In genomic region chr3:23888617-23889228, GRCh38 we compare ENCODE assay signal across 8 cellular contexts. TPM values are rescaled to one million over a fixed set of nuclear protein-coding genes. Genes with fewer than 3 reads are reported as not detected.
DNase-seq lines count a peak whose midpoint lies in the region; ATAC-seq, FAIRE-seq and TF ChIP-seq lines count a peak whose summit lies in the region.

No MANE protein-coding gene starts in this region.

- H3K27ac ChIP-seq in endothelial cell of umbilical vein (ENCODE audit: insufficient read depth, low read depth, low read length): no peak overlapping the region
- H3K27ac ChIP-seq in osteoblast (ENCODE audit: low read depth, low read length): no peak overlapping the region

- DNase-seq in NCI-H748 treated with DMSO at 0.1 percent for 48 hours (lab: John Stamatoyannopoulos, UW): peak; percentile 4
- DNase-seq in endothelial cell of umbilical vein (ENCODE audit: low read depth, low spot score): peak; percentile 79
- no peak for DNase-seq in osteoblast (ENCODE audit: insufficient read length, low spot score, missing footprints)
- DNase-seq in NCI-H146 (lab: John Stamatoyannopoulos, UW): no peak
- DNase-seq in stimulated activated CD4-positive, alpha-beta T cell treated with anti-CD3 and anti-CD28 coated beads, Interleukin-15, amount 100 ng/mL, for 24 hours: no peak

- H3K27me3 ChIP-seq in endothelial cell of umbilical vein (ENCODE audit: control insufficient read depth in 2 of 2, insufficient read depth in 2 of 2, low read length in 2 of 2): no peaks in the 10 kb centered on the region
- H3K27me3 ChIP-seq in osteoblast (ENCODE audit: insufficient read depth, low read length): no peaks in the 10 kb centered on the region

- no peak for TF ChIP-seq POLR2A in endothelial cell of umbilical vein (IDR thresholded peaks at IDR 0.05; ENCODE audit: low read depth, low read length)

- intact Hi-C loops in endothelial cell of umbilical vein (cut with micrococcal nuclease): loop anchor here (1.0 to 2.0 kb wide), 3 partner anchors 56 to 350 kb away; partner anchors contain the start of gene NR1D2

- BruUV-seq in endothelial cell of umbilical vein (replicated peaks; lab: Mats Ljungman, UMichigan): no TSS peak

- no peak overlapping the region for H3K9ac ChIP-seq in endothelial cell of umbilical vein (replicated peaks; ENCODE audit: extremely low read depth, insufficient read depth, low read length)

- no peak overlapping the region for H3K4me3 ChIP-seq in endothelial cell of umbilical vein (replicated peaks in 1 of 3; ENCODE audit: insufficient read depth in 1 of 3, low read depth in 1 of 3, low read length in 3 of 3)
- H3K4me3 ChIP-seq in osteoblast (ENCODE audit: insufficient read depth, low read length): no peak overlapping the region

- H3K9me3 ChIP-seq in endothelial cell of umbilical vein (replicated peaks; ENCODE audit: control insufficient read depth, insufficient read depth, low read length): no peaks in the 10 kb centered on the region
- no peaks in the 10 kb centered on the region for H3K9me3 ChIP-seq in osteoblast (ENCODE audit: low read depth, low read length)

- POLR2A ChIA-PET in endothelial cell of umbilical vein (lab: Charles Lee): interaction anchor here (0.8 to 1.1 kb wide), 2 partner anchors 28 to 57 kb away, joined by 4 to 8 read pairs; partner anchors contain the start of genes NKIRAS1 and RPL15

- TF ChIP-seq CTCF in GM12872 (IDR thresholded peaks at IDR 0.05; ENCODE audit: insufficient read depth, low read depth, low read length): peak; percentile 69
- TF ChIP-seq CTCF in endothelial cell of umbilical vein (IDR thresholded peaks at IDR 0.05; ENCODE audit: extremely low read depth in 1 of 2, insufficient read depth in 1 of 2, low read depth in 1 of 2, low read length in 2 of 2): peak; percentile 50 to 53
- peak; percentile 81 for TF ChIP-seq CTCF in osteoblast (IDR thresholded peaks at IDR 0.05; ENCODE audit: extremely low read depth, low read depth, low read length)

- H3K4me1 ChIP-seq in endothelial cell of umbilical vein (ENCODE audit: control insufficient read depth, extremely low read depth, insufficient read depth, low read length): no peaks in the 10 kb centered on the region
- no peaks in the 10 kb centered on the region for H3K4me1 ChIP-seq in osteoblast (ENCODE audit: insufficient read depth, low read length)

- no peak overlapping the region for H3K4me2 ChIP-seq in endothelial cell of umbilical vein (ENCODE audit: insufficient read depth, low read length)
- H3K4me2 ChIP-seq in osteoblast (ENCODE audit: insufficient read depth, low read length): no peak overlapping the region

- H4K20me1 ChIP-seq in endothelial cell of umbilical vein (replicated peaks; ENCODE audit: control insufficient read depth, extremely low read depth, insufficient read depth, low read length) (peaks cover 5% of the 10 kb centered on the region), osteoblast (ENCODE audit: insufficient read depth, low read length) (peaks cover 16% of the 10 kb centered on the region)

- peaks cover 8% of the 10 kb centered on the region for H3K79me2 ChIP-seq in endothelial cell of umbilical vein (ENCODE audit: control insufficient read depth, insufficient read depth, low read length)
- no peaks in the 10 kb centered on the region for H3K79me2 ChIP-seq in osteoblast (ENCODE audit: insufficient read depth, low read length)

- ATAC-seq in GM19397 (IDR thresholded peaks at IDR 0.05; ENCODE audit: unreplicated experiment): no peak

- CTCF ChIA-PET in endothelial cell of umbilical vein (lab: Charles Lee): interaction anchor here (0.7 to 1.7 kb wide), 57 partner anchors 10 to 1325 kb away, joined by 3 to 49 read pairs (median 4); partner anchors contain the start of genes NKIRAS1 and RPL15

- H3K9me1 ChIP-seq in endothelial cell of umbilical vein (replicated peaks; ENCODE audit: control insufficient read depth, extremely low read depth, insufficient read depth, low read length): no peaks in the 10 kb centered on the region

- H2AFZ ChIP-seq in endothelial cell of umbilical vein (ENCODE audit: low read depth, low read length) (no peak overlapping the region), osteoblast (ENCODE audit: low read length) (no peak overlapping the region)

- dilution Hi-C loops in endothelial cell of umbilical vein (cut with MboI; ENCODE audit: extremely low pct_ligation_motif_present, low sequenced_read_pairs): no loop called here

- H3K36me3 ChIP-seq in endothelial cell of umbilical vein (ENCODE audit: control insufficient read depth in 2 of 2, extremely low read depth in 1 of 2, insufficient read depth in 2 of 2, low read length in 2 of 2): peaks cover 0 to 6% of the 10 kb centered on the region in 2 experiments
- peaks cover 10% of the 10 kb centered on the region for H3K36me3 ChIP-seq in osteoblast (ENCODE audit: insufficient read depth, low read length)

- FAIRE-seq in A204.1 (lab: Jason Lieb, UNC) (peak; percentile 97), endothelial cell of umbilical vein (lab: Jason Lieb, UNC) (no peak)

TF ChIP-seq in endothelial cell of umbilical vein, 7 proteins besides CTCF, POLR2A, EP300 and RAD21:
- no peak for TF ChIP-seq POLR2AphosphoS5 (IDR thresholded peaks at IDR 0.05; ENCODE audit: insufficient read depth, low read depth, low read length)
- TF ChIP-seq JUN (IDR thresholded peaks at IDR 0.05; ENCODE audit: borderline replicate concordance, insufficient read depth, insufficient read length, low read depth): no peak
- TF ChIP-seq MYC (IDR thresholded peaks at IDR 0.05; ENCODE audit: low read depth, low read length): no peak
- TF ChIP-seq EZH2 (IDR thresholded peaks at IDR 0.05; ENCODE audit: borderline replicate concordance, low read depth, low read length, severe bottlenecking): no peak
- TF ChIP-seq, protein P1, sequence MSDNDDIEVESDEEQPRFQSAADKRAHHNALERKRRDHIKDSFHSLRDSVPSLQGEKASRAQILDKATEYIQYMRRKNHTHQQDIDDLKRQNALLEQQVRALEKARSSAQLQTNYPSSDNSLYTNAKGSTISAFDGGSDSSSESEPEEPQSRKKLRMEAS (IDR thresholded peaks at IDR 0.05; ENCODE audit: insufficient read depth, insufficient read length): no peak
- no peak for TF ChIP-seq GATA2 (IDR thresholded peaks at IDR 0.05; ENCODE audit: insufficient read depth, insufficient read length, low read depth, low read length)
- TF ChIP-seq FOS (IDR thresholded peaks at IDR 0.05; ENCODE audit: borderline replicate concordance, insufficient read depth, low read length): no peak

RNA-seq across cellular contexts. Expression of gene NKIRAS1, which starts 28.1 kb away (rescaled TPM):
- total RNA-seq in endothelial cell of umbilical vein (2.8 and 2.9 TPM in 2 replicates), osteoblast (11.9 and 14.7 TPM in 2 replicates)
- polyA plus RNA-seq in endothelial cell of umbilical vein: 1.5 and 2.2 TPM in 2 replicates
- 2.0 and 2.5 TPM in 2 replicates for polyA plus RNA-seq in endothelial cell of umbilical vein (2011; cell fraction: cytosol; rRNA removed)
- polyA plus RNA-seq in endothelial cell of umbilical vein (2011; cell fraction: nucleus; rRNA removed): 2.1 and 3.3 TPM in 2 replicates
- 3.5 and 3.8 TPM in 2 replicates for polyA plus RNA-seq in endothelial cell of umbilical vein (2012)
- polyA minus RNA-seq in endothelial cell of umbilical vein: 1.8 TPM in 2 replicates
- polyA minus RNA-seq in endothelial cell of umbilical vein (2011; cell fraction: cytosol; rRNA and poly(A)+ RNA removed): 3.3 TPM
- polyA minus RNA-seq in endothelial cell of umbilical vein (2011; cell fraction: nucleus; rRNA and poly(A)+ RNA removed): 2.9 and 3.0 TPM in 2 replicates

RNA-seq across cellular contexts. Expression of gene RPL15, which starts 28.2 kb away (rescaled TPM):
- total RNA-seq in endothelial cell of umbilical vein (1,872 and 1,901 TPM in 2 replicates), osteoblast (1,871 and 2,086 TPM in 2 replicates)
- 5,377 and 5,777 TPM in 2 replicates for polyA plus RNA-seq in endothelial cell of umbilical vein
- 5,867 and 5,920 TPM in 2 replicates for polyA plus RNA-seq in endothelial cell of umbilical vein (2011; cell fraction: cytosol; rRNA removed)
- 1,424 and 1,737 TPM in 2 replicates for polyA plus RNA-seq in endothelial cell of umbilical vein (2011; cell fraction: nucleus; rRNA removed)
- polyA plus RNA-seq in endothelial cell of umbilical vein (2012): 2,753 and 2,992 TPM in 2 replicates
- polyA minus RNA-seq in endothelial cell of umbilical vein: 1,603 and 1,650 TPM in 2 replicates
- 1,144 TPM for polyA minus RNA-seq in endothelial cell of umbilical vein (2011; cell fraction: cytosol; rRNA and poly(A)+ RNA removed)
- polyA minus RNA-seq in endothelial cell of umbilical vein (2011; cell fraction: nucleus; rRNA and poly(A)+ RNA removed): 244 and 285 TPM in 2 replicates

RNA-seq across cellular contexts. Expression of gene NR1D2, which starts 56.4 kb away (rescaled TPM):
- total RNA-seq in endothelial cell of umbilical vein (14.6 and 15.7 TPM in 2 replicates), osteoblast (70.6 and 77.5 TPM in 2 replicates)
- polyA plus RNA-seq in endothelial cell of umbilical vein: 3.7 and 4.3 TPM in 2 replicates
- polyA plus RNA-seq in endothelial cell of umbilical vein (2011; cell fraction: cytosol; rRNA removed): 5.9 and 6.5 TPM in 2 replicates
- 11.7 and 13.0 TPM in 2 replicates for polyA plus RNA-seq in endothelial cell of umbilical vein (2011; cell fraction: nucleus; rRNA removed)
- polyA plus RNA-seq in endothelial cell of umbilical vein (2012): 10.2 and 13.8 TPM in 2 replicates
- 17.4 and 29.8 TPM in 2 replicates for polyA minus RNA-seq in endothelial cell of umbilical vein
- polyA minus RNA-seq in endothelial cell of umbilical vein (2011; cell fraction: cytosol; rRNA and poly(A)+ RNA removed): 32.8 TPM
- polyA minus RNA-seq in endothelial cell of umbilical vein (2011; cell fraction: nucleus; rRNA and poly(A)+ RNA removed): 28.8 and 35.8 TPM in 2 replicates

Comparison
In these comparisons a context has a peak if more than half of its experiments do, and no peak if none do; other contexts are left out.
1. DNase-seq: peak in NCI-H748 treated with DMSO at 0.1 percent for 48 hours (single experiment) and endothelial cell of umbilical vein (single experiment); none in osteoblast (single experiment), NCI-H146 (single experiment) and stimulated activated CD4-positive, alpha-beta T cell treated with anti-CD3 and anti-CD28 coated beads, Interleukin-15, amount 100 ng/mL, for 24 hours (single experiment).
2. Peak in every context shown above with its lines, with median percentiles within 50 percentile points of each other: CTCF ChIP-seq.